In genomic region chr13:46598140-46598819, GRCh38 we compare ENCODE assay signal across 10 cellular contexts. TPM values are rescaled to one million over a fixed set of nuclear protein-coding genes. Genes with fewer than 3 reads are reported as not detected.
DNase-seq lines count a peak whose midpoint lies in the region; ATAC-seq, FAIRE-seq and TF ChIP-seq lines count a peak whose summit lies in the region.
"Had no signal": no experiment of that assay in that cellular context is flagged by ENCODE, and none has a peak within 500 bp of the region (broad histone marks: within the 10 kb centered on the region; RNA-seq: fewer than 3 reads in every experiment).

No MANE protein-coding gene starts in this region.

- peak; percentile 29 for ATAC-seq in GM19023 (IDR thresholded peaks at IDR 0.05; ENCODE audit: unreplicated experiment)
- ATAC-seq in HG03175 (IDR thresholded peaks at IDR 0.05; ENCODE audit: unreplicated experiment) = peak; percentile 47
- peak; percentile 50 for ATAC-seq in GM12878

- TF ChIP-seq EP300 in GM12878 (IDR thresholded peaks at IDR 0.05; ENCODE audit: borderline replicate concordance in 1 of 2, control insufficient read depth in 1 of 2, low read depth in 2 of 2, low read length in 2 of 2) = no peak

- FAIRE-seq in GM12878 (lab: Jason Lieb, UNC) = no peak
- no peak for FAIRE-seq in urothelium cell line (lab: Jason Lieb, UNC)
- FAIRE-seq in frontal cortex (lab: Jason Lieb, UNC) = no peak

- intact Hi-C loops in GM12878 (cut with micrococcal nuclease; ENCODE audit: unreplicated experiment) = loop anchor here (2.0 kb wide), 1 partner anchor 45 kb away; the partner anchor contains the start of gene LRCH1

- H3K4me3 ChIP-seq in GM12878 = peak overlapping the region; percentile 48; the same call in 1 of the 2 replicates
- H3K4me3 ChIP-seq: neural progenitor cell had no signal

- TF ChIP-seq RAD21 in GM12878 (IDR thresholded peaks at IDR 0.05; ENCODE audit: insufficient read depth, low read depth, low read length) = no peak

- H4K20me1 ChIP-seq in GM12878 (ENCODE audit: control insufficient read depth, insufficient read depth) = no peaks in the 10 kb centered on the region

- peak overlapping the region; percentile 77 for H3K4me2 ChIP-seq in GM12878 (ENCODE audit: control insufficient read depth, insufficient read depth)
- H3K4me2 ChIP-seq: neural progenitor cell had no signal

- CTCF ChIA-PET in GM12878 (lab: Yijun Ruan, JAX) = interaction anchor here (0.8 to 2.9 kb wide), 4 partner anchors 8 to 49 kb away, joined by 3 to 14 read pairs (median 8); no protein-coding TSS in a partner anchor

- no TSS peak for BruUV-seq in GM12878 (replicated peaks; lab: Mats Ljungman, UMichigan)

- WGBS in GM12878 (ENCODE audit: insufficient coverage, insufficient replicate concordance, low lambda C conversion rate, missing lambda C conversion rate) = 2% methylated on average over 7 of the region's 7 CpGs

- SMC1A ChIA-PET in GM12878 (lab: Charles Lee; ENCODE audit: uncharacterized antibody, unreplicated experiment) = interaction anchor here (0.7 to 30.5 kb wide), 14 partner anchors 8 to 85 kb away, joined by 3 to 367 read pairs (median 4); no protein-coding TSS in a partner anchor

- H3K9ac ChIP-seq in GM12878 (ENCODE audit: control insufficient read depth, insufficient read depth, low read length) = peak overlapping the region; percentile 32
- H3K9ac ChIP-seq: neural progenitor cell had no signal

- 0 out of 4 replicates have a peak, but pooled peaks cover 0 to 3% of the 10 kb centered on the region in 2 experiments for H3K36me3 ChIP-seq in GM12878 (ENCODE audit: control insufficient read depth in 2 of 2, insufficient read depth in 2 of 2, low read length in 1 of 2)
- H3K36me3 ChIP-seq: neural progenitor cell had no signal

- in situ Hi-C loops in GM12878 (cut with MboI) = no loop called here

- TF ChIP-seq CTCF in GM12878 (IDR thresholded peaks at IDR 0.05 in 2 of 3, conservative IDR thresholded peaks at IDR 0.05 in 1 of 3; ENCODE audit: control insufficient read depth in 2 of 3, extremely low read depth in 1 of 3, insufficient read depth in 1 of 3, low read depth in 3 of 3, low read length in 3 of 3) = no peak

- no peaks in the 10 kb centered on the region for H3K9me3 ChIP-seq in GM12878 (replicated peaks; ENCODE audit: control insufficient read depth, insufficient read depth, low read length)

- no peaks in the 10 kb centered on the region for H3K27me3 ChIP-seq in GM12878 (replicated peaks in 1 of 2; ENCODE audit: control insufficient read depth in 2 of 2, insufficient read depth in 2 of 2, low read length in 1 of 2)
- H3K27me3 ChIP-seq: neural progenitor cell had no signal

- peaks cover 99% of the 10 kb centered on the region for H3K79me2 ChIP-seq in GM12878 (ENCODE audit: control insufficient read depth, insufficient read depth, low read length)

- H3K27ac ChIP-seq in GM12878 (ENCODE audit: control insufficient read depth, insufficient read depth) = peak overlapping the region; percentile 62
- H3K27ac ChIP-seq: neural progenitor cell had no signal

- no peak for TF ChIP-seq POLR2A in GM12878 (IDR thresholded peaks at IDR 0.05; ENCODE audit: low read depth, low read length)

- DNase-seq in AML-193 (lab: John Stamatoyannopoulos, UW) (peak; percentile 87 to 92), GM12878 (ENCODE audit: low read depth, low spot score) (no peak), urothelium cell line (ENCODE audit: low spot score) (no peak), frontal cortex (ENCODE audit: low spot score in 2 of 2) (no peak), NCI-H69 (lab: John Stamatoyannopoulos, UW) (no peak)
- no peak for DNase-seq in activated CD4-positive, alpha-beta T cell treated with anti-CD3 and anti-CD28 coated beads for 4 hours
- DNase-seq: DMS 273 treated with DMSO at 0.1 percent for 48 hours had no signal

- H2AFZ ChIP-seq in GM12878 (ENCODE audit: control insufficient read depth, low read depth, low read length) = no peak overlapping the region
- H2AFZ ChIP-seq: neural progenitor cell had no signal

- POLR2A ChIA-PET in GM12878 (lab: Charles Lee) = interaction anchor here (0.9 to 2.3 kb wide), 5 partner anchors 10 to 20 kb away, joined by 3 to 8 read pairs (median 5); no protein-coding TSS in a partner anchor

- peaks cover 63% of the 10 kb centered on the region for H3K4me1 ChIP-seq in GM12878 (ENCODE audit: control insufficient read depth, insufficient read depth, low read length)
- H3K4me1 ChIP-seq: neural progenitor cell had no signal

- RAD21 ChIA-PET in GM12878 (lab: Charles Lee; ENCODE audit: unreplicated experiment) = interaction anchor here (0.7 to 8.1 kb wide), 9 partner anchors 8 to 193 kb away, joined by 3 to 97 read pairs (median 4); no protein-coding TSS in a partner anchor

TF ChIP-seq in GM12878, 131 proteins besides CTCF, POLR2A, EP300 and RAD21:
- TF ChIP-seq SPI1 (IDR thresholded peaks at IDR 0.05; ENCODE audit: borderline replicate concordance, insufficient read depth, low read depth, low read length) (peak; percentile 42; the same call in 1 of the 2 replicates), MEF2A (IDR thresholded peaks at IDR 0.05; ENCODE audit: insufficient read depth, low read depth, low read length) (0 out of 2 replicates have a peak, but pooled peaks have one; percentile 18), TBL1XR1 (IDR thresholded peaks at IDR 0.05; ENCODE audit: low read depth, low read length) (0 out of 2 replicates have a peak, but pooled peaks have one; percentile 33), IKZF2 (IDR thresholded peaks at IDR 0.05) (peak in 1 of 2 experiments; percentile 28; a peak in 1 of 4 replicates), JUNB (IDR thresholded peaks at IDR 0.05) (no peak), ETV6 (conservative IDR thresholded peaks at IDR 0.05 in 1 of 2, IDR thresholded peaks at IDR 0.05 in 1 of 2; ENCODE audit: borderline replicate concordance in 1 of 2, low read depth in 1 of 2) (peak in 1 of 2 experiments; percentile 21; a peak in 1 of 4 replicates), CREB1 (IDR thresholded peaks at IDR 0.05; ENCODE audit: low read depth) (no peak), TCF12 (IDR thresholded peaks at IDR 0.05; ENCODE audit: low read depth, low read length) (no peak), YY1 (IDR thresholded peaks at IDR 0.05; ENCODE audit: low read depth, low read length) (peak; percentile 60; the same call in 1 of the 2 replicates), SRF (IDR thresholded peaks at IDR 0.05; ENCODE audit: low read depth in 2 of 2, low read length in 2 of 2) (no peak), ASH2L (IDR thresholded peaks at IDR 0.05; ENCODE audit: borderline replicate concordance, low read depth) (0 out of 2 replicates have a peak, but pooled peaks have one; percentile 57), MEF2B (IDR thresholded peaks at IDR 0.05; ENCODE audit: partially characterized antibody, poor library complexity, severe bottlenecking) (peak; percentile 60), ZNF384 (IDR thresholded peaks at IDR 0.05; ENCODE audit: borderline replicate concordance, low read depth, low read length) (peak; percentile 71)

RNA-seq across cellular contexts. Expression of gene LRCH1, which starts 45.3 kb away (rescaled TPM):
- 234 and 245 TPM in 2 replicates for total RNA-seq in GM12878 (2013; cell fraction: nucleolus; rRNA removed)
- total RNA-seq in GM12878 (2014; rRNA removed) = 13.2 and 13.8 TPM in 2 replicates
- total RNA-seq in GM12878 (2014; rRNA removed; fragmentation: Illumina TruSeq; extraction: Trizol) = 16.8 and 17.5 TPM in 2 replicates
- total RNA-seq in GM12878 (2021) = 23.3 and 24.0 TPM in 2 replicates
- polyA plus RNA-seq in GM12878 (2011; ENCODE audit: low read depth) = 11.3 TPM
- 48.9 and 51.6 TPM in 2 replicates for polyA plus RNA-seq in GM12878 (2011; rRNA removed)
- polyA plus RNA-seq in GM12878 (2011; cell fraction: cytosol; rRNA removed) = 21.1 and 23.9 TPM in 2 replicates
- polyA plus RNA-seq in GM12878 (2011; cell fraction: nucleus; rRNA removed) = 43.0 and 54.0 TPM in 2 replicates
- polyA plus RNA-seq in GM12878 (2012) = 16.7 and 24.5 TPM in 2 replicates
- 20.0 and 23.4 TPM in 2 replicates for polyA plus RNA-seq in GM12878 (2014; fragmentation: Illumina TruSeq; extraction: Trizol)
- polyA plus RNA-seq in GM12878 (2014; fragmentation: Nextera tagmentation; extraction: Ambion mirVana) = 1 to 10 TPM; 5.3 to 5.4 TPM
- 13.8 and 15.6 TPM in 2 replicates for polyA plus RNA-seq in GM12878 (2014; rRNA removed)
- 1 to 10 TPM; 7.9 to 9.2 TPM for polyA plus RNA-seq in GM12878 (2016; fragmentation: Nextera tagmentation; extraction: Ambion mirVana)
- 76.0 and 94.2 TPM in 2 replicates for polyA minus RNA-seq in GM12878 (2011; rRNA and poly(A)+ RNA removed)
- 19.8 and 21.5 TPM in 2 replicates for polyA minus RNA-seq in GM12878 (2011; cell fraction: cytosol; rRNA and poly(A)+ RNA removed)
- 103 and 119 TPM in 2 replicates for polyA minus RNA-seq in GM12878 (2011; cell fraction: nucleus; rRNA and poly(A)+ RNA removed)
- total RNA-seq in frontal cortex = 17.1 TPM

Comparison
In these comparisons a context has a peak if more than half of its experiments do, and no peak if none do; other contexts are left out.
1. DNase-seq: peak in AML-193 (2 of 2); none in GM12878 (single experiment), urothelium cell line (single experiment), frontal cortex (0 of 2), NCI-H69 (single experiment) and activated CD4-positive, alpha-beta T cell treated with anti-CD3 and anti-CD28 coated beads for 4 hours (0 of 2).
2. Peak in every context shown above with its lines, with median percentiles within 50 percentile points of each other: ATAC-seq.